Comparison of ENCODE assay signal across 1 cellular context in genomic region chr16:30761427-30761927, GRCh38.
A peak's percentile ranks its signal among the peaks of the same experiment; 100 is the strongest.
TF ChIP-seq lines count a peak whose summit lies in the region.

No MANE protein-coding gene starts in this region.

TF ChIP-seq in HEK293, 187 proteins besides CTCF, POLR2A, EP300 and RAD21 (continued from another document and continues in another):
- TF ChIP-seq HIC1 (tag by site-specific recombination; IDR thresholded peaks at IDR 0.05) (no peak; the same call in 1 of the 2 replicates), ZFP3 (tag by site-specific recombination; IDR thresholded peaks at IDR 0.05; ENCODE audit: low read depth) (no peak), ZNF654 (tag by site-specific recombination; IDR thresholded peaks at IDR 0.05; ENCODE audit: low read depth) (no peak), ZNF175 (tag by site-specific recombination; IDR thresholded peaks at IDR 0.05) (no peak), RBAK (tag by site-specific recombination; IDR thresholded peaks at IDR 0.05) (no peak), YY1 (tag by site-specific recombination; IDR thresholded peaks at IDR 0.05) (peak; percentile 34; the same call in 1 of the 2 replicates), ZSCAN18 (tag by site-specific recombination; IDR thresholded peaks at IDR 0.05) (0 out of 2 replicates have a peak, but pooled peaks have one; percentile 33), ZFP41 (tag by site-specific recombination; IDR thresholded peaks at IDR 0.05; ENCODE audit: borderline replicate concordance) (no peak), ATF2 (tag by site-specific recombination; IDR thresholded peaks at IDR 0.05; ENCODE audit: low read depth) (no peak), ZNF707 (tag by site-specific recombination; IDR thresholded peaks at IDR 0.05) (no peak), ZNF514 (tag by site-specific recombination; IDR thresholded peaks at IDR 0.05) (no peak), ZNF274 (IDR thresholded peaks at IDR 0.05; ENCODE audit: low read length) (no peak), ZNF274 (tag by site-specific recombination; IDR thresholded peaks at IDR 0.05; ENCODE audit: borderline replicate concordance) (no peak), ZNF600 (tag by site-specific recombination; IDR thresholded peaks at IDR 0.05) (peak; percentile 98), SP7 (tag by site-specific recombination; IDR thresholded peaks at IDR 0.05) (peak; percentile 78; the same call in 1 of the 2 replicates), ZNF626 (tag by site-specific recombination; IDR thresholded peaks at IDR 0.05) (no peak), ZBTB10 (tag by site-specific recombination; IDR thresholded peaks at IDR 0.05) (no peak), FEZF1 (tag by site-specific recombination; IDR thresholded peaks at IDR 0.05) (no peak; the same call in 1 of the 2 replicates), ZNF830 (tag by site-specific recombination; IDR thresholded peaks at IDR 0.05; ENCODE audit: low read depth) (no peak), ZNF433 (tag by site-specific recombination; IDR thresholded peaks at IDR 0.05; ENCODE audit: low read depth) (no peak), ZNF423 (tag by site-specific recombination; IDR thresholded peaks at IDR 0.05) (no peak), ZNF548 (tag by site-specific recombination; IDR thresholded peaks at IDR 0.05) (no peak), ZNF121 (tag by site-specific recombination; IDR thresholded peaks at IDR 0.05) (no peak), ZNF791 (tag by site-specific recombination; IDR thresholded peaks at IDR 0.05) (no peak), ZNF266 (tag by site-specific recombination; IDR thresholded peaks at IDR 0.05; ENCODE audit: low read depth) (0 out of 2 replicates have a peak, but pooled peaks have one; percentile 28), ZNF596 (tag by site-specific recombination; IDR thresholded peaks at IDR 0.05) (no peak), IKZF3 (tag by site-specific recombination; IDR thresholded peaks at IDR 0.05) (no peak), ZFP69B (tag by site-specific recombination; IDR thresholded peaks at IDR 0.05) (0 out of 2 replicates have a peak, but pooled peaks have one; percentile 72), KLF7 (tag by site-specific recombination; IDR thresholded peaks at IDR 0.05; ENCODE audit: borderline replicate concordance) (no peak; the same call in 1 of the 2 replicates), KLF8 (tag by site-specific recombination; IDR thresholded peaks at IDR 0.05) (peak; percentile 14; the same call in 1 of the 2 replicates), ZNF621 (tag by site-specific recombination; IDR thresholded peaks at IDR 0.05) (no peak), GLI2 (tag by site-specific recombination; IDR thresholded peaks at IDR 0.05; ENCODE audit: borderline replicate concordance, low read depth) (no peak), ZNF18 (tag by site-specific recombination; IDR thresholded peaks at IDR 0.05) (0 out of 2 replicates have a peak, but pooled peaks have one; percentile 25)
- TF ChIP-seq, protein P1, sequence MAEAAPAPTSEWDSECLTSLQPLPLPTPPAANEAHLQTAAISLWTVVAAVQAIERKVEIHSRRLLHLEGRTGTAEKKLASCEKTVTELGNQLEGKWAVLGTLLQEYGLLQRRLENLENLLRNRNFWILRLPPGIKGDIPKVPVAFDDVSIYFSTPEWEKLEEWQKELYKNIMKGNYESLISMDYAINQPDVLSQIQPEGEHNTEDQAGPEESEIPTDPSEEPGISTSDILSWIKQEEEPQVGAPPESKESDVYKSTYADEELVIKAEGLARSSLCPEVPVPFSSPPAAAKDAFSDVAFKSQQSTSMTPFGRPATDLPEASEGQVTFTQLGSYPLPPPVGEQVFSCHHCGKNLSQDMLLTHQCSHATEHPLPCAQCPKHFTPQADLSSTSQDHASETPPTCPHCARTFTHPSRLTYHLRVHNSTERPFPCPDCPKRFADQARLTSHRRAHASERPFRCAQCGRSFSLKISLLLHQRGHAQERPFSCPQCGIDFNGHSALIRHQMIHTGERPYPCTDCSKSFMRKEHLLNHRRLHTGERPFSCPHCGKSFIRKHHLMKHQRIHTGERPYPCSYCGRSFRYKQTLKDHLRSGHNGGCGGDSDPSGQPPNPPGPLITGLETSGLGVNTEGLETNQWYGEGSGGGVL (tag by site-specific recombination; IDR thresholded peaks at IDR 0.05) = peak; percentile 36; the same call in 1 of the 2 replicates
- TF ChIP-seq, protein P2, sequence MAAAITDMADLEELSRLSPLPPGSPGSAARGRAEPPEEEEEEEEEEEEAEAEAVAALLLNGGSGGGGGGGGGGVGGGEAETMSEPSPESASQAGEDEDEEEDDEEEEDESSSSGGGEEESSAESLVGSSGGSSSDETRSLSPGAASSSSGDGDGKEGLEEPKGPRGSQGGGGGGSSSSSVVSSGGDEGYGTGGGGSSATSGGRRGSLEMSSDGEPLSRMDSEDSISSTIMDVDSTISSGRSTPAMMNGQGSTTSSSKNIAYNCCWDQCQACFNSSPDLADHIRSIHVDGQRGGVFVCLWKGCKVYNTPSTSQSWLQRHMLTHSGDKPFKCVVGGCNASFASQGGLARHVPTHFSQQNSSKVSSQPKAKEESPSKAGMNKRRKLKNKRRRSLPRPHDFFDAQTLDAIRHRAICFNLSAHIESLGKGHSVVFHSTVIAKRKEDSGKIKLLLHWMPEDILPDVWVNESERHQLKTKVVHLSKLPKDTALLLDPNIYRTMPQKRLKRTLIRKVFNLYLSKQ (tag by site-specific recombination; IDR thresholded peaks at IDR 0.05; ENCODE audit: borderline replicate concordance) = 0 out of 2 replicates have a peak, but pooled peaks have one; percentile 15
- TF ChIP-seq, protein P3, sequence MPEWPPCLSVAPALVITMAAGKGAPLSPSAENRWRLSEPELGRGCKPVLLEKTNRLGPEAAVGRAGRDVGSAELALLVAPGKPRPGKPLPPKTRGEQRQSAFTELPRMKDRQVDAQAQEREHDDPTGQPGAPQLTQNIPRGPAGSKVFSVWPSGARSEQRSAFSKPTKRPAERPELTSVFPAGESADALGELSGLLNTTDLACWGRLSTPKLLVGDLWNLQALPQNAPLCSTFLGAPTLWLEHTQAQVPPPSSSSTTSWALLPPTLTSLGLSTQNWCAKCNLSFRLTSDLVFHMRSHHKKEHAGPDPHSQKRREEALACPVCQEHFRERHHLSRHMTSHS (tag by site-specific recombination; IDR thresholded peaks at IDR 0.05) = no peak
- TF ChIP-seq, protein P4, sequence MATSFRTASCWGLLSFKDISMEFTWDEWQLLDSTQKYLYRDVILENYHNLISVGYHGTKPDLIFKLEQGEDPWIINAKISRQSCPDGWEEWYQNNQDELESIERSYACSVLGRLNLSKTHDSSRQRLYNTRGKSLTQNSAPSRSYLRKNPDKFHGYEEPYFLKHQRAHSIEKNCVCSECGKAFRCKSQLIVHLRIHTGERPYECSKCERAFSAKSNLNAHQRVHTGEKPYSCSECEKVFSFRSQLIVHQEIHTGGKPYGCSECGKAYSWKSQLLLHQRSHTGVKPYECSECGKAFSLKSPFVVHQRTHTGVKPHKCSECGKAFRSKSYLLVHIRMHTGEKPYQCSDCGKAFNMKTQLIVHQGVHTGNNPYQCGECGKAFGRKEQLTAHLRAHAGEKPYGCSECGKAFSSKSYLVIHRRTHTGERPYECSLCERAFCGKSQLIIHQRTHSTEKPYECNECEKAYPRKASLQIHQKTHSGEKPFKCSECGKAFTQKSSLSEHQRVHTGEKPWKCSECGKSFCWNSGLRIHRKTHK (tag by site-specific recombination; IDR thresholded peaks at IDR 0.05) = no peak
- TF ChIP-seq, protein P5, sequence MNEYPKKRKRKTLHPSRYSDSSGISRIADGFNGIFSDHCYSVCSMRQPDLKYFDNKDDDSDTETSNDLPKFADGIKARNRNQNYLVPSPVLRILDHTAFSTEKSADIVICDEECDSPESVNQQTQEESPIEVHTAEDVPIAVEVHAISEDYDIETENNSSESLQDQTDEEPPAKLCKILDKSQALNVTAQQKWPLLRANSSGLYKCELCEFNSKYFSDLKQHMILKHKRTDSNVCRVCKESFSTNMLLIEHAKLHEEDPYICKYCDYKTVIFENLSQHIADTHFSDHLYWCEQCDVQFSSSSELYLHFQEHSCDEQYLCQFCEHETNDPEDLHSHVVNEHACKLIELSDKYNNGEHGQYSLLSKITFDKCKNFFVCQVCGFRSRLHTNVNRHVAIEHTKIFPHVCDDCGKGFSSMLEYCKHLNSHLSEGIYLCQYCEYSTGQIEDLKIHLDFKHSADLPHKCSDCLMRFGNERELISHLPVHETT (tag by site-specific recombination; IDR thresholded peaks at IDR 0.05) = peak; percentile 50
